In genomic region chr2:188316354-188316753, GRCh38 we compare ENCODE assay signal across 18 cellular contexts. TPM values are rescaled to one million over a fixed set of nuclear protein-coding genes. Genes with fewer than 3 reads are reported as not detected.
A peak's percentile ranks its signal among the peaks of the same experiment; 100 is the strongest.
DNase-seq lines count a peak whose midpoint lies in the region; ATAC-seq and TF ChIP-seq lines count a peak whose summit lies in the region.
"Had no signal": no experiment of that assay in that cellular context is flagged by ENCODE, and none has a peak within 500 bp of the region (broad histone marks: within the 10 kb centered on the region; RNA-seq: fewer than 3 reads in every experiment).

No MANE protein-coding gene starts in this region.

- ATAC-seq in GM23338 (peak; percentile 57), WTC11 (no peak), HG02571 (IDR thresholded peaks at IDR 0.05; ENCODE audit: unreplicated experiment) (no peak), HG03469 (IDR thresholded peaks at IDR 0.05; ENCODE audit: unreplicated experiment) (no peak)
- ATAC-seq: K562 had no signal

- intact Hi-C loops in Calu3 (cut with micrococcal nuclease; ENCODE audit: unreplicated experiment) = no loop called here

- H2AFZ ChIP-seq in GM23338 = no peak overlapping the region
- H2AFZ ChIP-seq: GM23248 had no signal

- POLR2A ChIA-PET in WTC11 (lab: Charles Lee) (no interaction called here), GM10248 (lab: Yijun Ruan, JAX) (no interaction called here)

- DNase-seq in GM23338 (ENCODE audit: low spot score) (no peak), WTC11 (ENCODE audit: low spot score) (no peak), neural crest cell (ENCODE audit: low read depth, low spot score) (no peak), GM10248 (ENCODE audit: extremely low spot score) (no peak), Calu3 (no peak)
- DNase-seq: ACHN; CD4-positive, CD25-positive, alpha-beta regulatory T cell; DMS 273 treated with DMSO at 0.1 percent for 48 hours; DMS79 treated with DMSO at 0.1 percent for 48 hours; GDM1; GM23248; HCEC 1CT; Karpas-422 had no signal

- H3K27me3 Mint-ChIP-seq in GM23338 (ENCODE audit: insufficient read depth, low read depth, poor library complexity) (peaks cover 7% of the 10 kb centered on the region), WTC11 (ENCODE audit: low read depth) (no peaks in the 10 kb centered on the region), neural crest cell (ENCODE audit: low read depth) (no peaks in the 10 kb centered on the region), Calu3 (ENCODE audit: unreplicated experiment) (no peaks in the 10 kb centered on the region)
- H3K27me3 Mint-ChIP-seq: CD4-positive, CD25-positive, alpha-beta regulatory T cell had no signal

- H3K27me3 ChIP-seq in GM23338 (ENCODE audit: insufficient read depth) (no peaks in the 10 kb centered on the region), HUES64 (ENCODE audit: insufficient read depth, low read length) (no peaks in the 10 kb centered on the region)
- H3K27me3 ChIP-seq: BLaER1 treated with 17β-estradiol and CSF1 and Interleukin-3, amounts not matched to agents 10 nM and 100 nM had no signal

- H3K4me2 ChIP-seq in GM23338 = no peak overlapping the region
- H3K4me2 ChIP-seq: BLaER1 treated with 17β-estradiol and CSF1 and Interleukin-3, amounts not matched to agents 10 nM and 100 nM had no signal

- no peak overlapping the region for H3K4me3 ChIP-seq in GM23338
- H3K4me3 ChIP-seq in HUES64 (ENCODE audit: low read length) = no peak overlapping the region
- H3K4me3 ChIP-seq: BLaER1 treated with 17β-estradiol and CSF1 and Interleukin-3, amounts not matched to agents 10 nM and 100 nM; GM23248; K562 had no signal

- no peaks in the 10 kb centered on the region for H3K36me3 ChIP-seq in GM23338 (ENCODE audit: insufficient read depth)
- peaks cover 5% of the 10 kb centered on the region for H3K36me3 ChIP-seq in HUES64 (ENCODE audit: insufficient read depth, low read length)
- H3K36me3 ChIP-seq: BLaER1 treated with 17β-estradiol and CSF1 and Interleukin-3, amounts not matched to agents 10 nM and 100 nM had no signal

- H3F3A ChIP-seq in GM23338 (replicated peaks; ENCODE audit: low read depth) = no peaks in the 10 kb centered on the region

- CTCF ChIA-PET in WTC11 (lab: Charles Lee) = no interaction called here
- CTCF ChIA-PET in GM10248 (lab: Yijun Ruan, JAX) = no interaction called here
- CTCF ChIA-PET in Calu3 (lab: Charles Lee) = no interaction called here

- peak overlapping the region; percentile 5; the same call in 1 of the 2 replicates for H3K9ac ChIP-seq in HUES64 (ENCODE audit: low read depth, low read length)
- H3K9ac ChIP-seq: BLaER1 treated with 17β-estradiol and CSF1 and Interleukin-3, amounts not matched to agents 10 nM and 100 nM; GM23248 had no signal

- peaks cover 100% of the 10 kb centered on the region for H3K79me2 ChIP-seq in GM23338 (replicated peaks; ENCODE audit: insufficient read depth)

- H3K4me1 Mint-ChIP-seq in GM23338 = peaks cover 58% of the 10 kb centered on the region
- H3K4me1 Mint-ChIP-seq in WTC11 = peaks cover 70% of the 10 kb centered on the region
- peaks cover 33% of the 10 kb centered on the region for H3K4me1 Mint-ChIP-seq in neural crest cell
- H3K4me1 Mint-ChIP-seq in Calu3 (ENCODE audit: low read depth, unreplicated experiment) = peaks cover 43% of the 10 kb centered on the region
- H3K4me1 Mint-ChIP-seq: CD4-positive, CD25-positive, alpha-beta regulatory T cell had no signal

- H3K9me2 ChIP-seq in GM23338 (ENCODE audit: insufficient read depth) = no peaks in the 10 kb centered on the region

- WGBS in HUES64 = 86% methylated on average over 1 of the region's 1 CpG

- H3K4me1 ChIP-seq in GM23338 (ENCODE audit: insufficient read depth) (peaks cover 77% of the 10 kb centered on the region), HUES64 (ENCODE audit: insufficient read depth, low read length) (peaks cover 77% of the 10 kb centered on the region)
- H3K4me1 ChIP-seq: BLaER1 treated with 17β-estradiol and CSF1 and Interleukin-3, amounts not matched to agents 10 nM and 100 nM had no signal

- no peak for TF ChIP-seq CTCF in GM23338 (conservative IDR thresholded peaks at IDR 0.05; ENCODE audit: low read depth in 2 of 2)
- TF ChIP-seq CTCF in WTC11 (IDR thresholded peaks at IDR 0.05) = no peak
- TF ChIP-seq CTCF in neural crest cell (conservative IDR thresholded peaks at IDR 0.05) = no peak
- TF ChIP-seq CTCF in GM10248 (IDR thresholded peaks at IDR 0.05; ENCODE audit: control extremely low read depth, extremely low read depth, low read depth, missing control alignments) = no peak
- no peak for TF ChIP-seq CTCF in Calu3 (IDR thresholded peaks at IDR 0.05; ENCODE audit: unreplicated experiment)

- H3K27ac Mint-ChIP-seq in GM23338 (peak overlapping the region; percentile 48; the same call in 1 of the 2 replicates), WTC11 (peak overlapping the region; percentile 69), neural crest cell (ENCODE audit: unreplicated experiment) (peak overlapping the region; percentile 86), Calu3 (ENCODE audit: unreplicated experiment) (no peak overlapping the region)
- H3K27ac Mint-ChIP-seq: CD4-positive, CD25-positive, alpha-beta regulatory T cell had no signal

- peaks cover 4% of the 10 kb centered on the region; the same call in 1 of the 2 replicates for H3K9me3 ChIP-seq in HUES64 (ENCODE audit: insufficient read depth, low read depth, low read length)
- H3K9me3 ChIP-seq: BLaER1 treated with 17β-estradiol and CSF1 and Interleukin-3, amounts not matched to agents 10 nM and 100 nM had no signal

- BruUV-seq in Calu3 (replicated peaks; lab: Mats Ljungman, UMichigan) = no TSS peak

- H3K36me3 Mint-ChIP-seq in GM23338 (ENCODE audit: low read depth) (peaks cover 23% of the 10 kb centered on the region), WTC11 (peaks cover 15% of the 10 kb centered on the region), neural crest cell (ENCODE audit: low read depth) (peaks cover 22% of the 10 kb centered on the region), Calu3 (ENCODE audit: insufficient read depth, unreplicated experiment) (peaks cover 24% of the 10 kb centered on the region)
- H3K36me3 Mint-ChIP-seq: CD4-positive, CD25-positive, alpha-beta regulatory T cell had no signal

- H3K9me3 Mint-ChIP-seq in GM23338 = peaks cover 17% of the 10 kb centered on the region
- peaks cover 15% of the 10 kb centered on the region for H3K9me3 Mint-ChIP-seq in WTC11
- H3K9me3 Mint-ChIP-seq in neural crest cell = peaks cover 17% of the 10 kb centered on the region
- peaks cover 2% of the 10 kb centered on the region for H3K9me3 Mint-ChIP-seq in Calu3 (ENCODE audit: low read depth, unreplicated experiment)

- 0 out of 2 replicates have a peak, but pooled peaks cover 7% of the 10 kb centered on the region for H4K20me1 ChIP-seq in GM23338 (replicated peaks; ENCODE audit: insufficient read depth)
- H4K20me1 ChIP-seq: BLaER1 treated with 17β-estradiol and CSF1 and Interleukin-3, amounts not matched to agents 10 nM and 100 nM had no signal

- H3K4me3 Mint-ChIP-seq in GM23338 (no peak overlapping the region), WTC11 (no peak overlapping the region), neural crest cell (no peak overlapping the region), Calu3 (ENCODE audit: low read depth, unreplicated experiment) (no peak overlapping the region)
- H3K4me3 Mint-ChIP-seq: CD4-positive, CD25-positive, alpha-beta regulatory T cell had no signal

- H3K27ac ChIP-seq in GM23338 (ENCODE audit: low read depth) = peak overlapping the region; percentile 12; the same call in 1 of the 2 replicates
- peak overlapping the region; percentile 5; the same call in 1 of the 2 replicates for H3K27ac ChIP-seq in HUES64 (ENCODE audit: low read depth, low read length)
- H3K27ac ChIP-seq: BLaER1 treated with 17β-estradiol and CSF1 and Interleukin-3, amounts not matched to agents 10 nM and 100 nM; GM23248 had no signal

TF ChIP-seq in GM23338, 12 proteins besides CTCF, POLR2A, EP300 and RAD21 (continues in another document):
- no peak for TF ChIP-seq POLR2AphosphoS5 (IDR thresholded peaks at IDR 0.05; ENCODE audit: low read depth)

TF ChIP-seq in WTC11, 78 proteins besides CTCF, POLR2A, EP300 and RAD21 (continues in another document):
- TF ChIP-seq ZNF425 (CRISPR knock-in tag; conservative IDR thresholded peaks at IDR 0.05) (no peak), ERG (CRISPR knock-in tag; IDR thresholded peaks at IDR 0.05) (no peak)

RNA-seq across cellular contexts. Expression of gene GULP1, which starts 24.7 kb away (rescaled TPM):
- total RNA-seq in GM23338 (2014; rRNA removed; shearing (Covaris generic)) = 181 and 200 TPM in 2 replicates
- 75.3 and 94.6 TPM in 2 replicates for polyA plus RNA-seq in GM23338 (2016; fragmentation: Nextera tagmentation; extraction: Ambion mirVana)
- polyA plus RNA-seq in HUES64 (2013, experiment 1 of 2) = 90.3 TPM
- polyA plus RNA-seq in HUES64 (2013, experiment 2 of 2) = 83.4 TPM
- total RNA-seq in WTC11 (2021) (75.1 to 82.1 TPM (median 80.5 TPM) in 3 replicates), neural crest cell (39.1 and 43.8 TPM in 2 replicates), Calu3 (2022) (86.8 and 94.4 TPM in 2 replicates)
- total RNA-seq: CD4-positive, CD25-positive, alpha-beta regulatory T cell had no signal
- polyA plus RNA-seq: CD4-positive, CD25-positive, alpha-beta regulatory T cell had no signal
